Comparison of ENCODE assay signal across 8 cellular contexts in genomic region chr4:40056722-40057539, GRCh38. TPM values are rescaled to one million over a fixed set of nuclear protein-coding genes. Genes with fewer than 3 reads are reported as not detected.
DNase-seq lines count a peak whose midpoint lies in the region; ATAC-seq and TF ChIP-seq lines count a peak whose summit lies in the region.

N4BP2 (plus strand) TSS chr4:40056850; CDS start chr4:40097341, 40,491 bp downstream.

- H3K4me3 Mint-ChIP-seq in activated T-helper 2 cell treated with anti-CD3 and anti-CD28 coated beads, Interferon-gamma antibody, Interleukin-2, Interleukin-4, amounts not matched to agents 10 μg/mL and 5 μg/mL and 100 μg/mL, durations not matched to agents 14 hours and 24 hours and 36 hours (ENCODE audit: low read depth), result peak within 1 kb of the TSS; percentile 96
- H3K4me3 Mint-ChIP-seq in nephron progenitor cell, result peak within 1 kb of the TSS; percentile 92
- peak within 1 kb of the TSS; percentile 91 to 97 for H3K4me3 Mint-ChIP-seq in stimulated activated naive CD8-positive, alpha-beta T cell treated with anti-CD3 and anti-CD28 coated beads, Interleukin-15, amount 100 ng/mL, for 72 hours

- H3K27me3 Mint-ChIP-seq in activated T-helper 2 cell treated with anti-CD3 and anti-CD28 coated beads, Interferon-gamma antibody, Interleukin-2, Interleukin-4, amounts not matched to agents 10 μg/mL and 5 μg/mL and 100 μg/mL, durations not matched to agents 14 hours and 24 hours and 36 hours (ENCODE audit: low read depth), result no peaks in the 10 kb centered on the region
- H3K27me3 Mint-ChIP-seq in nephron progenitor cell (ENCODE audit: low read depth, poor library complexity), result peaks cover 2% of the 10 kb centered on the region
- H3K27me3 Mint-ChIP-seq in stimulated activated naive CD8-positive, alpha-beta T cell treated with anti-CD3 and anti-CD28 coated beads, Interleukin-15, amount 100 ng/mL, for 72 hours, result no peaks in the 10 kb centered on the region

- peak within 1 kb of the TSS; percentile 71 for H3K4me2 ChIP-seq in KMS-11

- no peaks in the 10 kb centered on the region for H4K20me1 ChIP-seq in KMS-11 (ENCODE audit: insufficient read depth)

- H2AFZ ChIP-seq in KMS-11 (ENCODE audit: low read depth), result peak within 1 kb of the TSS; percentile 90

- peaks cover 25% of the 10 kb centered on the region for H3K4me1 Mint-ChIP-seq in activated T-helper 2 cell treated with anti-CD3 and anti-CD28 coated beads, Interferon-gamma antibody, Interleukin-2, Interleukin-4, amounts not matched to agents 10 μg/mL and 5 μg/mL and 100 μg/mL, durations not matched to agents 14 hours and 24 hours and 36 hours (ENCODE audit: low read depth)
- peaks cover 37% of the 10 kb centered on the region for H3K4me1 Mint-ChIP-seq in nephron progenitor cell
- H3K4me1 Mint-ChIP-seq in stimulated activated naive CD8-positive, alpha-beta T cell treated with anti-CD3 and anti-CD28 coated beads, Interleukin-15, amount 100 ng/mL, for 72 hours, result peaks cover 39% of the 10 kb centered on the region

- peak within 1 kb of the TSS; percentile 66 for H3K4me3 ChIP-seq in KMS-11 (IDR thresholded peaks at IDR 0.05; ENCODE audit: insufficient read depth, low read depth, low read length)
- H3K4me3 ChIP-seq in fibroblast of pulmonary artery (replicated peaks; ENCODE audit: low read depth, low read length), result peak within 1 kb of the TSS; percentile 67

- POLR2A ChIA-PET in RWPE1 (lab: Yijun Ruan, JAX; ENCODE audit: low non-redundant PET), result interaction anchor here (0.6 to 1.4 kb wide), 8 partner anchors 10 to 520 kb away, joined by 3 to 5 read pairs (median 3); no protein-coding TSS in a partner anchor

- H3K36me3 ChIP-seq in KMS-11 (ENCODE audit: insufficient read depth), result no peaks in the 10 kb centered on the region

- H3K27ac Mint-ChIP-seq in activated T-helper 2 cell treated with anti-CD3 and anti-CD28 coated beads, Interferon-gamma antibody, Interleukin-2, Interleukin-4, amounts not matched to agents 10 μg/mL and 5 μg/mL and 100 μg/mL, durations not matched to agents 14 hours and 24 hours and 36 hours, result peak within 1 kb of the TSS; percentile 99
- peak within 1 kb of the TSS; percentile 99 for H3K27ac Mint-ChIP-seq in nephron progenitor cell
- H3K27ac Mint-ChIP-seq in stimulated activated naive CD8-positive, alpha-beta T cell treated with anti-CD3 and anti-CD28 coated beads, Interleukin-15, amount 100 ng/mL, for 72 hours, result peak within 1 kb of the TSS; percentile 98 to 99

- peaks cover 13% of the 10 kb centered on the region for H3K36me3 Mint-ChIP-seq in activated T-helper 2 cell treated with anti-CD3 and anti-CD28 coated beads, Interferon-gamma antibody, Interleukin-2, Interleukin-4, amounts not matched to agents 10 μg/mL and 5 μg/mL and 100 μg/mL, durations not matched to agents 14 hours and 24 hours and 36 hours (ENCODE audit: low read depth)
- H3K36me3 Mint-ChIP-seq in nephron progenitor cell (ENCODE audit: low read depth), result peaks cover 15% of the 10 kb centered on the region

- H3K27ac ChIP-seq in KMS-11, result peak within 1 kb of the TSS; percentile 97
- H3K27ac ChIP-seq in RWPE1, result peak within 1 kb of the TSS; percentile 100

- H3K27me3 ChIP-seq in KMS-11 (ENCODE audit: insufficient read depth, low read depth), result no peaks in the 10 kb centered on the region

- H3K9ac ChIP-seq in KMS-11, result peak within 1 kb of the TSS; percentile 95

- CTCF ChIA-PET in RWPE1 (lab: Yijun Ruan, JAX), result interaction anchor here (0.6 to 2.0 kb wide), 9 partner anchors 10 to 675 kb away, joined by 3 to 10 read pairs (median 5); no protein-coding TSS in a partner anchor

- H3K9me3 Mint-ChIP-seq in activated T-helper 2 cell treated with anti-CD3 and anti-CD28 coated beads, Interferon-gamma antibody, Interleukin-2, Interleukin-4, amounts not matched to agents 10 μg/mL and 5 μg/mL and 100 μg/mL, durations not matched to agents 14 hours and 24 hours and 36 hours, result no peaks in the 10 kb centered on the region
- no peaks in the 10 kb centered on the region for H3K9me3 Mint-ChIP-seq in nephron progenitor cell
- H3K9me3 Mint-ChIP-seq in stimulated activated naive CD8-positive, alpha-beta T cell treated with anti-CD3 and anti-CD28 coated beads, Interleukin-15, amount 100 ng/mL, for 72 hours, result no peaks in the 10 kb centered on the region

- peaks cover 19% of the 10 kb centered on the region for H3K4me1 ChIP-seq in KMS-11 (ENCODE audit: low read depth, poor library complexity, severe bottlenecking)

- intact Hi-C loops in activated T-helper 2 cell treated with anti-CD3 and anti-CD28 coated beads, Interferon-gamma antibody, Interleukin-2, Interleukin-4, amounts not matched to agents 10 μg/mL and 5 μg/mL and 100 μg/mL, durations not matched to agents 14 hours and 24 hours and 36 hours (cut with micrococcal nuclease), result loop anchor here (2.0 to 5.0 kb wide), 5 partner anchors 65 to 705 kb away; partner anchors contain the start of gene UBE2K

- ATAC-seq in GM21737 (IDR thresholded peaks at IDR 0.05; ENCODE audit: unreplicated experiment), result peak; percentile 57
- peak; percentile 67 for ATAC-seq in stimulated activated naive CD8-positive, alpha-beta T cell treated with anti-CD3 and anti-CD28 coated beads, Interleukin-15, amount 100 ng/mL, for 72 hours

- DNase-seq in DMS79 treated with DMSO at 0.1 percent for 48 hours (lab: John Stamatoyannopoulos, UW), result peak; percentile 57
- DNase-seq in RWPE1 (ENCODE audit: low spot score), result peak; percentile 82
- DNase-seq in activated T-helper 2 cell treated with anti-CD3 and anti-CD28 coated beads, Interferon-gamma antibody, Interleukin-2, Interleukin-4, amounts not matched to agents 10 μg/mL and 5 μg/mL and 100 μg/mL, durations not matched to agents 14 hours and 24 hours and 36 hours (ENCODE audit: low spot score), result peak; percentile 68
- peak; percentile 77 for DNase-seq in fibroblast of pulmonary artery (ENCODE audit: low read depth)
- DNase-seq in nephron progenitor cell, result peak; percentile 85
- peak; percentile 81 to 83 for DNase-seq in stimulated activated naive CD8-positive, alpha-beta T cell treated with anti-CD3 and anti-CD28 coated beads, Interleukin-15, amount 100 ng/mL, for 72 hours

- TF ChIP-seq CTCF in KMS-11 (conservative IDR thresholded peaks at IDR 0.05; ENCODE audit: low read depth, low read length) (no peak), RWPE1 (conservative IDR thresholded peaks at IDR 0.05; ENCODE audit: low read depth) (peak; percentile 82), fibroblast of pulmonary artery (IDR thresholded peaks at IDR 0.05; ENCODE audit: low read length, missing control alignments) (peak; percentile 29), nephron progenitor cell (IDR thresholded peaks at IDR 0.05) (peak; percentile 46)

- H3K79me2 ChIP-seq in KMS-11 (ENCODE audit: insufficient read depth, low read depth), result peaks cover 18% of the 10 kb centered on the region; the same call in 1 of the 2 replicates

RNA-seq across cellular contexts. Expression of gene N4BP2, which starts in this region (rescaled TPM):
- total RNA-seq in activated T-helper 2 cell treated with anti-CD3 and anti-CD28 coated beads, Interferon-gamma antibody, Interleukin-2, Interleukin-4, amounts not matched to agents 10 μg/mL and 5 μg/mL and 100 μg/mL, durations not matched to agents 14 hours and 24 hours and 36 hours, result 23.2 and 23.8 TPM in 2 replicates

Comparison
In these comparisons a context has a peak if more than half of its experiments do, and no peak if none do; other contexts are left out.
1. Peak in every context shown above with its lines: DNase-seq, ATAC-seq, H3K4me3 ChIP-seq and H3K27ac ChIP-seq.